ENCODE assay signal across 21 cellular contexts in genomic region chr15:28597471-28597870, GRCh38. TPM values are rescaled to one million over a fixed set of nuclear protein-coding genes. Genes with fewer than 3 reads are reported as not detected.
"Had no signal": no experiment of that assay in that cellular context is flagged by ENCODE, and none has a peak within 500 bp of the region (broad histone marks: within the 10 kb centered on the region; RNA-seq: fewer than 3 reads in every experiment).

No MANE protein-coding gene starts in this region.

RNA-seq across cellular contexts. Expression of gene GOLGA6L25, which starts 44.1 kb away (rescaled TPM):
- total RNA-seq: activated naive CD4-positive, alpha-beta T cell treated with anti-CD3 and anti-CD28 coated beads for 36 hours; activated naive CD4-positive, alpha-beta T cell treated with anti-CD3 and anti-CD28 coated beads, Interleukin-2, amount 50 U/mL, for 72 hours; activated naive CD8-positive, alpha-beta T cell treated with anti-CD3 and anti-CD28 coated beads for 36 hours; activated naive CD8-positive, alpha-beta T cell treated with anti-CD3 and anti-CD28 coated beads, Interleukin-2, amount 10 ng/mL, durations not matched to agents 7 days and 5 days; activated T-cell treated with anti-CD3 and anti-CD28 coated beads, Interleukin-2, amount 50 U/mL, for 4 hours; activated T-cell treated with anti-CD3 and anti-CD28 coated beads, Interleukin-2, amount 50 U/mL, for 72 hours; activated T-helper 1 cell treated with anti-CD3 and anti-CD28 coated beads, Interleukin-12 subunit alpha, Interleukin-12 subunit beta, Interleukin-2, Interleukin-4 antibody, amounts not matched to agents 30 ng/mL and 10 ng/mL and 1 ng/mL, durations not matched to agents 14 hours and 24 hours and 36 hours; activated T-helper 17 cell treated with anti-CD3 and anti-CD28 coated beads, Interleukin-2, amount 50 U/mL, for 72 hours; activated T-helper 2 cell treated with anti-CD3 and anti-CD28 coated beads, Interferon-gamma antibody, Interleukin-2, Interleukin-4, amounts not matched to agents 10 μg/mL and 5 μg/mL and 100 μg/mL, durations not matched to agents 14 hours and 24 hours and 36 hours; adrenal gland; aorta; ascending aorta; astrocyte; body of pancreas; breast epithelium; bronchial epithelial cell; cardiac muscle cell; cardiac septum; cerebellum; chondrocyte had no signal
- polyA plus RNA-seq: adipose tissue, adrenal gland, aorta, cardiac muscle cell had no signal
